8 cellular contexts compared by ENCODE assay signal in genomic region chr19:35935911-35936737, GRCh38. TPM values are rescaled to one million over a fixed set of nuclear protein-coding genes. Genes with fewer than 3 reads are reported as not detected.
DNase-seq lines count a peak whose midpoint lies in the region; ATAC-seq and TF ChIP-seq lines count a peak whose summit lies in the region.

A gene with protein sequence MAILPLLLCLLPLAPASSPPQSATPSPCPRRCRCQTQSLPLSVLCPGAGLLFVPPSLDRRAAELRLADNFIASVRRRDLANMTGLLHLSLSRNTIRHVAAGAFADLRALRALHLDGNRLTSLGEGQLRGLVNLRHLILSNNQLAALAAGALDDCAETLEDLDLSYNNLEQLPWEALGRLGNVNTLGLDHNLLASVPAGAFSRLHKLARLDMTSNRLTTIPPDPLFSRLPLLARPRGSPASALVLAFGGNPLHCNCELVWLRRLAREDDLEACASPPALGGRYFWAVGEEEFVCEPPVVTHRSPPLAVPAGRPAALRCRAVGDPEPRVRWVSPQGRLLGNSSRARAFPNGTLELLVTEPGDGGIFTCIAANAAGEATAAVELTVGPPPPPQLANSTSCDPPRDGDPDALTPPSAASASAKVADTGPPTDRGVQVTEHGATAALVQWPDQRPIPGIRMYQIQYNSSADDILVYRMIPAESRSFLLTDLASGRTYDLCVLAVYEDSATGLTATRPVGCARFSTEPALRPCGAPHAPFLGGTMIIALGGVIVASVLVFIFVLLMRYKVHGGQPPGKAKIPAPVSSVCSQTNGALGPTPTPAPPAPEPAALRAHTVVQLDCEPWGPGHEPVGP (plus strand): TSS chr19:35936374. CDS start chr19:35939426, 3,052 bp downstream.

- no peaks in the 10 kb centered on the region for H3F3A ChIP-seq in SK-N-SH (replicated peaks; ENCODE audit: insufficient read depth)

- no peak for TF ChIP-seq CTCF in SK-N-SH (IDR thresholded peaks at IDR 0.05)
- no peak for TF ChIP-seq CTCF in left ventricle myocardium inferior (IDR thresholded peaks at IDR 0.05; ENCODE audit: borderline replicate concordance)

- intact Hi-C loops in left ventricle myocardium inferior (cut with micrococcal nuclease) = loop anchor here (10.0 kb wide), 1 partner anchor 51 kb away; no protein-coding TSS in a partner anchor

- TF ChIP-seq EP300 in SK-N-SH (IDR thresholded peaks at IDR 0.05; ENCODE audit: borderline replicate concordance in 1 of 2, low read depth in 1 of 2, low read length in 1 of 2) = no peak

- peak within 1 kb of the TSS in 1 of 2 experiments; percentile 24; a peak in 2 of 4 replicates for H3K27ac ChIP-seq in SK-N-SH (ENCODE audit: low read depth in 2 of 2, low read length in 1 of 2)
- H3K27ac ChIP-seq in left ventricle myocardium inferior (replicated peaks) = peak within 1 kb of the TSS; percentile 76
- H3K27ac ChIP-seq in urinary bladder (ENCODE audit: low read depth) = peak within 1 kb of the TSS; percentile 77

- H3K9me2 ChIP-seq in SK-N-SH = no peaks in the 10 kb centered on the region

- peak within 1 kb of the TSS; percentile 81 for H3K9ac ChIP-seq in SK-N-SH

- H3K4me1 ChIP-seq in SK-N-SH (ENCODE audit: control insufficient read depth in 1 of 2, insufficient read depth in 2 of 2, low read depth in 1 of 2, low read length in 1 of 2) (peaks cover 0 to 25% of the 10 kb centered on the region in 2 experiments; a peak in 2 of 4 replicates), left ventricle myocardium inferior (peaks cover 35% of the 10 kb centered on the region), urinary bladder (ENCODE audit: insufficient read depth) (no peaks in the 10 kb centered on the region)

- no peak for ATAC-seq in HG02798 (IDR thresholded peaks at IDR 0.05; ENCODE audit: poor library complexity, unreplicated experiment)

- H4K20me1 ChIP-seq in SK-N-SH (ENCODE audit: insufficient read depth) = 0 out of 2 replicates have a peak, but pooled peaks cover 3% of the 10 kb centered on the region

- DNase-seq in D341Med (ENCODE audit: low spot score) (peak; percentile 94), MG63 (peak; percentile 77), SK-N-SH (peak; percentile 94), amniotic stem cell (lab: John Stamatoyannopoulos, UW) (peak; percentile 49), left ventricle myocardium inferior (peak; percentile 78), pons (ENCODE audit: low spot score) (peak; percentile 67)

- 2% methylated on average over 21 of the region's 68 CpGs for WGBS in SK-N-SH (ENCODE audit: low lambda C conversion rate)
- 2% methylated on average over 67 of the region's 68 CpGs for WGBS in urinary bladder

- POLR2A ChIA-PET in SK-N-SH (lab: Yijun Ruan, JAX) = no interaction called here

- TF ChIP-seq RAD21 in SK-N-SH (IDR thresholded peaks at IDR 0.05; ENCODE audit: low read length) = no peak

- peak within 1 kb of the TSS; percentile 95 for H2AFZ ChIP-seq in SK-N-SH (ENCODE audit: low read depth)

- no peaks in the 10 kb centered on the region; the same call in 1 of the 2 replicates for H3K79me2 ChIP-seq in SK-N-SH (ENCODE audit: insufficient read depth)

- H3K9me3 ChIP-seq in MG63 (no peaks in the 10 kb centered on the region), SK-N-SH (no peaks in the 10 kb centered on the region), left ventricle myocardium inferior (replicated peaks) (no peaks in the 10 kb centered on the region)

- H3K36me3 ChIP-seq in MG63 (no peaks in the 10 kb centered on the region), SK-N-SH (replicated peaks in 1 of 2; ENCODE audit: control insufficient read depth in 1 of 2, insufficient read depth in 2 of 2, low read length in 1 of 2) (no peaks in the 10 kb centered on the region), left ventricle myocardium inferior (peaks cover 22% of the 10 kb centered on the region), urinary bladder (ENCODE audit: insufficient read depth) (peaks cover 2% of the 10 kb centered on the region)

- H3K4me3 ChIP-seq in MG63 = peak within 1 kb of the TSS; percentile 59
- peak within 1 kb of the TSS; percentile 68 to 100 for H3K4me3 ChIP-seq in SK-N-SH (ENCODE audit: low read depth in 2 of 2, low read length in 1 of 2)
- peak within 1 kb of the TSS; percentile 71 for H3K4me3 ChIP-seq in left ventricle myocardium inferior
- peak within 1 kb of the TSS; percentile 92 for H3K4me3 ChIP-seq in urinary bladder (ENCODE audit: low read depth, low read length)

- H3K4me2 ChIP-seq in SK-N-SH = peak within 1 kb of the TSS; percentile 100

- H3K27me3 ChIP-seq in MG63 (peaks cover 3% of the 10 kb centered on the region; the same call in 1 of the 2 replicates), SK-N-SH (ENCODE audit: insufficient read depth) (no peaks in the 10 kb centered on the region), left ventricle myocardium inferior (ENCODE audit: low read depth) (no peaks in the 10 kb centered on the region)

- CTCF ChIA-PET in SK-N-SH (lab: Yijun Ruan, JAX) = no interaction called here

TF ChIP-seq in SK-N-SH, 30 proteins besides CTCF, POLR2A, EP300 and RAD21:
- TF ChIP-seq EZH2phosphoT487 (IDR thresholded peaks at IDR 0.05; ENCODE audit: borderline replicate concordance, low read depth) (no peak), FOSL2 (IDR thresholded peaks at IDR 0.05; ENCODE audit: borderline replicate concordance, low read depth) (no peak), FOXM1 (IDR thresholded peaks at IDR 0.05; ENCODE audit: low read depth) (no peak), NRF1 (IDR thresholded peaks at IDR 0.05; ENCODE audit: low read depth, low read length) (peak; percentile 58), MAX (IDR thresholded peaks at IDR 0.05; ENCODE audit: low read depth) (peak; percentile 87), NFIC (IDR thresholded peaks at IDR 0.05; ENCODE audit: borderline replicate concordance) (no peak), FOXJ3 (CRISPR knock-in tag; IDR thresholded peaks at IDR 0.05) (no peak), YY1 (IDR thresholded peaks at IDR 0.05; ENCODE audit: low read depth) (no peak), TAF1 (IDR thresholded peaks at IDR 0.05; ENCODE audit: borderline replicate concordance, low read depth, low read length) (no peak), MXI1 (IDR thresholded peaks at IDR 0.05; ENCODE audit: low read depth, low read length) (peak; percentile 34; the same call in 1 of the 2 replicates), JUND (IDR thresholded peaks at IDR 0.05) (no peak)

RNA-seq across cellular contexts. Expression of the gene that starts here (rescaled TPM):
- 2.3 and 2.9 TPM in 2 replicates for total RNA-seq in MG63 (2014; rRNA removed; shearing (Covaris generic); ENCODE audit: low replicate concordance)
- polyA plus RNA-seq in SK-N-SH (2012; rRNA removed) (2.1 and 5.4 TPM in 2 replicates), urinary bladder (17.2 TPM)
- 3.3 and 6.5 TPM in 2 replicates for polyA plus RNA-seq in SK-N-SH (2012; cell fraction: cytosol; rRNA removed)
- polyA plus RNA-seq in SK-N-SH (2012; cell fraction: nucleus; rRNA removed) = 4.3 and 6.0 TPM in 2 replicates
- total RNA-seq in left ventricle myocardium inferior (7.1 TPM), urinary bladder (1.9 TPM)
